27 cellular contexts compared by ENCODE assay signal in genomic region chr17:78459696-78460095, GRCh38.
"Had no signal": no experiment of that assay in that cellular context is flagged by ENCODE, and none has a peak within 500 bp of the region (broad histone marks: within the 10 kb centered on the region; RNA-seq: fewer than 3 reads in every experiment).

No MANE protein-coding gene starts in this region.

- H3K27ac ChIP-seq: heart right ventricle, hepatocyte, left lung, lower lobe of right lung, neural progenitor cell, pancreas, prostate gland, sigmoid colon, spleen, thoracic aorta, tibial artery, upper lobe of right lung had no signal

- H3K4me3 ChIP-seq: heart right ventricle, hepatocyte, left lung, lower lobe of right lung, neural progenitor cell, pancreas, prostate gland, sigmoid colon, spleen, thoracic aorta, tibial artery, upper lobe of right lung had no signal

- ATAC-seq: heart right ventricle; left colon; left lung; lower lobe of right lung; natural killer cell; pancreas; right cardiac atrium; stimulated activated effector memory CD8-positive, alpha-beta T cell treated with anti-CD3 and anti-CD28 coated beads, Interleukin-12 subunit alpha, Interleukin-12 subunit beta, amount 100 ng/mL, for 72 hours; stimulated activated naive CD8-positive, alpha-beta T cell treated with anti-CD3 and anti-CD28 coated beads, Interleukin-15, amount 100 ng/mL, for 72 hours; upper lobe of right lung had no signal

- H3K9ac ChIP-seq: neural progenitor cell had no signal

- H3K4me1 ChIP-seq: heart right ventricle, left lung, lower lobe of right lung, neural progenitor cell, pancreas, prostate gland, sigmoid colon, spleen, tibial artery, upper lobe of right lung had no signal

- H3K36me3 ChIP-seq: heart right ventricle, left lung, lower lobe of right lung, neural progenitor cell, pancreas, prostate gland, sigmoid colon, spleen, thoracic aorta, tibial artery, upper lobe of right lung had no signal

- H2AFZ ChIP-seq: hepatocyte, neural progenitor cell had no signal

- H3K27me3 ChIP-seq: heart right ventricle, hepatocyte, left lung, neural progenitor cell, pancreas, sigmoid colon, spleen, upper lobe of right lung had no signal

- H3K4me2 ChIP-seq: hepatocyte, neural progenitor cell had no signal

- H3K9me3 ChIP-seq: heart right ventricle, left lung, lower lobe of right lung, pancreas, prostate gland, sigmoid colon, spleen, thoracic aorta, tibial artery, upper lobe of right lung had no signal

- DNase-seq: heart right ventricle; kidney glomerular epithelial cell; left colon; lower lobe of right lung; mammary epithelial cell; mesendoderm; naive B cell; natural killer cell; nephron progenitor cell; pancreas; retina; sigmoid colon; small intestine; spleen; stimulated activated CD4-positive, alpha-beta T cell treated with anti-CD3 and anti-CD28 coated beads, Interleukin-4, amount 100 ng/mL, for 24 hours; stimulated activated naive CD4-positive, alpha-beta T cell; stimulated activated naive CD8-positive, alpha-beta T cell treated with anti-CD3 and anti-CD28 coated beads, Interleukin-15, amount 100 ng/mL, for 72 hours; tibial artery; trophoblast cell; upper lobe of right lung had no signal
